In the genomic region with DNA sequence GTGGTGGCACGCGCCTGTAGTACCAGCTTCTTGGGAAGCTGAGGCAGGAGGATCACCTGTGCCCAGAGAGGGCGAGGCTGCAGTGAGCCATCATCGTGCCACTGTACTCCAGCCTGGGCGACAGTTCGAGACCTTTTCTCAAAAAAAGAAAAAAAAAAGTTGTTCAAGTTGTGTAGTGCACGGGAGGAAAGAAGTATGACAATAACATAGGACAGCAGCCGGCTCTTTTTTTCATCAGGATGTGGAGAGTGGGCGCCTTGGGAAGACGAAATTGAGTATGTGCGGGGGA, we compare ENCODE assay signal across 1 cellular context.
TF ChIP-seq lines count a peak whose summit lies in the region.

No MANE protein-coding gene starts in this region.

TF ChIP-seq in IMR-90, 13 proteins besides CTCF, POLR2A, EP300 and RAD21 (continued from another document):
- TF ChIP-seq, protein P1, sequence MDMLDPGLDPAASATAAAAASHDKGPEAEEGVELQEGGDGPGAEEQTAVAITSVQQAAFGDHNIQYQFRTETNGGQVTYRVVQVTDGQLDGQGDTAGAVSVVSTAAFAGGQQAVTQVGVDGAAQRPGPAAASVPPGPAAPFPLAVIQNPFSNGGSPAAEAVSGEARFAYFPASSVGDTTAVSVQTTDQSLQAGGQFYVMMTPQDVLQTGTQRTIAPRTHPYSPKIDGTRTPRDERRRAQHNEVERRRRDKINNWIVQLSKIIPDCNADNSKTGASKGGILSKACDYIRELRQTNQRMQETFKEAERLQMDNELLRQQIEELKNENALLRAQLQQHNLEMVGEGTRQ (IDR thresholded peaks at IDR 0.05; ENCODE audit: low read depth, low read length), result no peak
